ENCODE assay signal across 1 cellular context in the genomic region with DNA sequence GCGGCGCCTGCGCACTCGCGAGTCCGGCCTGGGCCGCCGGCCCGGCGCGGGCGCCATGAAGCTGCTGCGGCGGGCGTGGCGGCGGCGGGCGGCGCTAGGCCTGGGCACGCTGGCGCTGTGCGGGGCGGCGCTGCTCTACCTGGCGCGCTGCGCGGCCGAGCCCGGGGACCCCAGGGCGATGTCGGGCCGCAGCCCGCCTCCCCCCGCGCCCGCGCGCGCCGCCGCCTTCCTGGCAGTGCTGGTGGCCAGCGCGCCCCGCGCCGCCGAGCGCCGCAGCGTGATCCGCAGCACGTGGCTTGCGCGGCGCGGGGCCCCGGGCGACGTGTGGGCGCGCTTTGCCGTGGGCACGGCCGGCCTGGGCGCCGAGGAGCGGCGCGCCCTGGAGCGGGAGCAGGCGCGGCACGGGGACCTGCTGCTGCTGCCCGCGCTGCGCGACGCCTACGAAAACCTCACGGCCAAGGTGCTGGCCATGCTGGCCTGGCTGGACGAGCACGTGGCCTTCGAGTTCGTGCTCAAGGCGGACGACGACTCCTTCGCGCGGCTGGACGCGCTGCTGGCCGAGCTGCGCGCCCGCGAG.
A peak's percentile ranks its signal among the peaks of the same experiment; 100 is the strongest.
TF ChIP-seq lines count a peak whose summit lies in the region.

B3GALT6 (plus strand) TSS at position 14 of the 577 bp plus-strand sequence; CDS start at position 56, 42 bp downstream.

TF ChIP-seq in K562, 482 proteins besides CTCF, POLR2A, EP300 and RAD21 (continued from another document):
- TF ChIP-seq HSF4 (CRISPR knock-in tag; IDR thresholded peaks at IDR 0.05; ENCODE audit: borderline replicate concordance), result peak; percentile 41; the same call in 1 of the 2 replicates
- TF ChIP-seq ZNF592 (IDR thresholded peaks at IDR 0.05), result peak; percentile 98
- TF ChIP-seq, protein P1, sequence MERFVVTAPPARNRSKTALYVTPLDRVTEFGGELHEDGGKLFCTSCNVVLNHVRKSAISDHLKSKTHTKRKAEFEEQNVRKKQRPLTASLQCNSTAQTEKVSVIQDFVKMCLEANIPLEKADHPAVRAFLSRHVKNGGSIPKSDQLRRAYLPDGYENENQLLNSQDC (CRISPR knock-in tag; IDR thresholded peaks at IDR 0.05), result no peak
- TF ChIP-seq, protein P2, sequence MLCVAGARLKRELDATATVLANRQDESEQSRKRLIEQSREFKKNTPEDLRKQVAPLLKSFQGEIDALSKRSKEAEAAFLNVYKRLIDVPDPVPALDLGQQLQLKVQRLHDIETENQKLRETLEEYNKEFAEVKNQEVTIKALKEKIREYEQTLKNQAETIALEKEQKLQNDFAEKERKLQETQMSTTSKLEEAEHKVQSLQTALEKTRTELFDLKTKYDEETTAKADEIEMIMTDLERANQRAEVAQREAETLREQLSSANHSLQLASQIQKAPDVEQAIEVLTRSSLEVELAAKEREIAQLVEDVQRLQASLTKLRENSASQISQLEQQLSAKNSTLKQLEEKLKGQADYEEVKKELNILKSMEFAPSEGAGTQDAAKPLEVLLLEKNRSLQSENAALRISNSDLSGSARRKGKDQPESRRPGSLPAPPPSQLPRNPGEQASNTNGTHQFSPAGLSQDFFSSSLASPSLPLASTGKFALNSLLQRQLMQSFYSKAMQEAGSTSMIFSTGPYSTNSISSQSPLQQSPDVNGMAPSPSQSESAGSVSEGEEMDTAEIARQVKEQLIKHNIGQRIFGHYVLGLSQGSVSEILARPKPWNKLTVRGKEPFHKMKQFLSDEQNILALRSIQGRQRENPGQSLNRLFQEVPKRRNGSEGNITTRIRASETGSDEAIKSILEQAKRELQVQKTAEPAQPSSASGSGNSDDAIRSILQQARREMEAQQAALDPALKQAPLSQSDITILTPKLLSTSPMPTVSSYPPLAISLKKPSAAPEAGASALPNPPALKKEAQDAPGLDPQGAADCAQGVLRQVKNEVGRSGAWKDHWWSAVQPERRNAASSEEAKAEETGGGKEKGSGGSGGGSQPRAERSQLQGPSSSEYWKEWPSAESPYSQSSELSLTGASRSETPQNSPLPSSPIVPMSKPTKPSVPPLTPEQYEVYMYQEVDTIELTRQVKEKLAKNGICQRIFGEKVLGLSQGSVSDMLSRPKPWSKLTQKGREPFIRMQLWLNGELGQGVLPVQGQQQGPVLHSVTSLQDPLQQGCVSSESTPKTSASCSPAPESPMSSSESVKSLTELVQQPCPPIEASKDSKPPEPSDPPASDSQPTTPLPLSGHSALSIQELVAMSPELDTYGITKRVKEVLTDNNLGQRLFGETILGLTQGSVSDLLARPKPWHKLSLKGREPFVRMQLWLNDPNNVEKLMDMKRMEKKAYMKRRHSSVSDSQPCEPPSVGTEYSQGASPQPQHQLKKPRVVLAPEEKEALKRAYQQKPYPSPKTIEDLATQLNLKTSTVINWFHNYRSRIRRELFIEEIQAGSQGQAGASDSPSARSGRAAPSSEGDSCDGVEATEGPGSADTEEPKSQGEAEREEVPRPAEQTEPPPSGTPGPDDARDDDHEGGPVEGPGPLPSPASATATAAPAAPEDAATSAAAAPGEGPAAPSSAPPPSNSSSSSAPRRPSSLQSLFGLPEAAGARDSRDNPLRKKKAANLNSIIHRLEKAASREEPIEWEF (CRISPR knock-in tag; IDR thresholded peaks at IDR 0.05), result peak; percentile 73; the same call in 1 of the 2 replicates
- TF ChIP-seq POU5F1 (IDR thresholded peaks at IDR 0.05; ENCODE audit: borderline replicate concordance, low read depth, low read length, partially characterized antibody), result peak; percentile 0
- TF ChIP-seq MYBL2 (IDR thresholded peaks at IDR 0.05; ENCODE audit: low read depth), result no peak
- no peak for TF ChIP-seq MYBL2 (CRISPR knock-in tag; IDR thresholded peaks at IDR 0.05; ENCODE audit: borderline replicate concordance)
- peak; percentile 98 for TF ChIP-seq L3MBTL2 (IDR thresholded peaks at IDR 0.05)
- no peak for TF ChIP-seq HDGF (IDR thresholded peaks at IDR 0.05)
- TF ChIP-seq, protein P3, sequence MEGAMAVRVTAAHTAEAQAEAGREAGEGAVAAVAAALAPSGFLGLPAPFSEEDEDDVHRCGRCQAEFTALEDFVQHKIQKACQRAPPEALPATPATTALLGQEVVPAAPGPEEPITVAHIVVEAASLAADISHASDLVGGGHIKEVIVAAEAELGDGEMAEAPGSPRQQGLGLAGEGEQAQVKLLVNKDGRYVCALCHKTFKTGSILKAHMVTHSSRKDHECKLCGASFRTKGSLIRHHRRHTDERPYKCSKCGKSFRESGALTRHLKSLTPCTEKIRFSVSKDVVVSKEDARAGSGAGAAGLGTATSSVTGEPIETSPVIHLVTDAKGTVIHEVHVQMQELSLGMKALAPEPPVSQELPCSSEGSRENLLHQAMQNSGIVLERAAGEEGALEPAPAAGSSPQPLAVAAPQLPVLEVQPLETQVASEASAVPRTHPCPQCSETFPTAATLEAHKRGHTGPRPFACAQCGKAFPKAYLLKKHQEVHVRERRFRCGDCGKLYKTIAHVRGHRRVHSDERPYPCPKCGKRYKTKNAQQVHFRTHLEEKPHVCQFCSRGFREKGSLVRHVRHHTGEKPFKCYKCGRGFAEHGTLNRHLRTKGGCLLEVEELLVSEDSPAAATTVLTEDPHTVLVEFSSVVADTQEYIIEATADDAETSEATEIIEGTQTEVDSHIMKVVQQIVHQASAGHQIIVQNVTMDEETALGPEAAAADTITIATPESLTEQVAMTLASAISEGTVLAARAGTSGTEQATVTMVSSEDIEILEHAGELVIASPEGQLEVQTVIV (CRISPR knock-in tag; IDR thresholded peaks at IDR 0.05; ENCODE audit: borderline replicate concordance), result 0 out of 2 replicates have a peak, but pooled peaks have one; percentile 30
- TF ChIP-seq MBD1 (CRISPR knock-in tag; IDR thresholded peaks at IDR 0.05), result peak; percentile 97
- TF ChIP-seq ETS2 (tag; IDR thresholded peaks at IDR 0.05; ENCODE audit: borderline replicate concordance, poor library complexity, severe bottlenecking), result no peak
- no peak for TF ChIP-seq RAD51 (IDR thresholded peaks at IDR 0.05; ENCODE audit: borderline replicate concordance, low read depth)
- no peak for TF ChIP-seq MEIS2 (IDR thresholded peaks at IDR 0.05; ENCODE audit: partially characterized antibody)
- TF ChIP-seq ERF (CRISPR knock-in tag; IDR thresholded peaks at IDR 0.05), result peak; percentile 96
- no peak for TF ChIP-seq ETV6 (IDR thresholded peaks at IDR 0.05; ENCODE audit: borderline replicate concordance in 1 of 2, low read depth in 2 of 2, low read length in 1 of 2)
- peak; percentile 92; the same call in 1 of the 2 replicates for TF ChIP-seq ETV6 (CRISPR knock-in tag; IDR thresholded peaks at IDR 0.05; ENCODE audit: borderline replicate concordance)
- TF ChIP-seq SIRT6 (IDR thresholded peaks at IDR 0.05; ENCODE audit: low read depth, low read length), result no peak
- no peak for TF ChIP-seq TCF7 (IDR thresholded peaks at IDR 0.05; ENCODE audit: borderline replicate concordance)
- TF ChIP-seq ZNF24 (IDR thresholded peaks at IDR 0.05), result no peak
- peak in 1 of 2 experiments; percentile 67; a peak in 1 of 4 replicates for TF ChIP-seq TEAD1 (CRISPR knock-in tag; IDR thresholded peaks at IDR 0.05)
- TF ChIP-seq PHF8 (IDR thresholded peaks at IDR 0.05; ENCODE audit: borderline replicate concordance, low read length), result peak; percentile 52; the same call in 1 of the 2 replicates
- no peak for TF ChIP-seq CEBPG (CRISPR knock-in tag; IDR thresholded peaks at IDR 0.05)
- no peak for TF ChIP-seq CEBPG (tag; conservative IDR thresholded peaks at IDR 0.05 in 1 of 2, IDR thresholded peaks at IDR 0.05 in 1 of 2)
- TF ChIP-seq, protein P4, sequence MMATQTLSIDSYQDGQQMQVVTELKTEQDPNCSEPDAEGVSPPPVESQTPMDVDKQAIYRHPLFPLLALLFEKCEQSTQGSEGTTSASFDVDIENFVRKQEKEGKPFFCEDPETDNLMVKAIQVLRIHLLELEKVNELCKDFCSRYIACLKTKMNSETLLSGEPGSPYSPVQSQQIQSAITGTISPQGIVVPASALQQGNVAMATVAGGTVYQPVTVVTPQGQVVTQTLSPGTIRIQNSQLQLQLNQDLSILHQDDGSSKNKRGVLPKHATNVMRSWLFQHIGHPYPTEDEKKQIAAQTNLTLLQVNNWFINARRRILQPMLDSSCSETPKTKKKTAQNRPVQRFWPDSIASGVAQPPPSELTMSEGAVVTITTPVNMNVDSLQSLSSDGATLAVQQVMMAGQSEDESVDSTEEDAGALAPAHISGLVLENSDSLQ (IDR thresholded peaks at IDR 0.05), result no peak
TF ChIP-seq in K562: peak in this region for 72.
